28 cellular contexts compared by ENCODE assay signal in genomic region chr10:20272575-20272974, GRCh38.
"Had no signal": no experiment of that assay in that cellular context is flagged by ENCODE, and none has a peak within 500 bp of the region (broad histone marks: within the 10 kb centered on the region; RNA-seq: fewer than 3 reads in every experiment).

No MANE protein-coding gene starts in this region.

- H3K4me1 ChIP-seq: left lung, lower lobe of right lung, prostate gland, sigmoid colon, spleen, suprapubic skin, tibial artery, uterus had no signal

- ATAC-seq: left colon; left lung; lower lobe of right lung; naive thymus-derived CD8-positive, alpha-beta T cell; right cardiac atrium; stimulated activated effector memory CD8-positive, alpha-beta T cell treated with anti-CD3 and anti-CD28 coated beads, Interleukin-12 subunit alpha, Interleukin-12 subunit beta, amount 100 ng/mL, for 72 hours had no signal

- H3K9me3 ChIP-seq: left lung, lower lobe of right lung, neutrophil, prostate gland, sigmoid colon, spleen, suprapubic skin, thoracic aorta, tibial artery, uterus had no signal

- H3K4me2 ChIP-seq: neural progenitor cell had no signal

- H3K9ac ChIP-seq: neural progenitor cell had no signal

- H2AFZ ChIP-seq: neural progenitor cell had no signal

- H3K36me3 ChIP-seq: left lung, lower lobe of right lung, neural progenitor cell, neutrophil, prostate gland, sigmoid colon, spleen, suprapubic skin, thoracic aorta, tibial artery, uterus had no signal

- H3K4me3 ChIP-seq: left lung, lower lobe of right lung, neural progenitor cell, prostate gland, sigmoid colon, spleen, suprapubic skin, thoracic aorta, tibial artery, uterus had no signal

- DNase-seq: hypothalamus; immature natural killer cell; kidney; left colon; left lung; lower lobe of right lung; mammary epithelial cell; mesenchymal stem cell; naive thymus-derived CD8-positive, alpha-beta T cell; nephron progenitor cell; occipital lobe; posterior cingulate gyrus; retina; right cardiac atrium; sigmoid colon; small intestine; spleen; stimulated activated CD4-positive, alpha-beta T cell treated with anti-CD3 and anti-CD28 coated beads, Interleukin-4, amount 100 ng/mL, for 24 hours; stimulated activated naive CD4-positive, alpha-beta T cell; tibial artery; uterus had no signal

- FAIRE-seq: islet of Langerhans, kidney, small intestine had no signal

- H3K27ac ChIP-seq: left lung, lower lobe of right lung, neural progenitor cell, neutrophil, prostate gland, sigmoid colon, spleen, suprapubic skin, thoracic aorta, tibial artery, uterus had no signal

- H3K27me3 ChIP-seq: left lung, neural progenitor cell, neutrophil, sigmoid colon, spleen, suprapubic skin, tibial artery, uterus had no signal
